Comparison of ENCODE assay signal across 1 cellular context in genomic region chr6:136969433-136969832, GRCh38.
TF ChIP-seq lines count a peak whose summit lies in the region.

No MANE protein-coding gene starts in this region.

TF ChIP-seq in GM23338, 12 proteins besides CTCF, POLR2A, EP300 and RAD21 (continued from another document):
- TF ChIP-seq ZNF462 (CRISPR knock-in tag; IDR thresholded peaks at IDR 0.05) (no peak), EZH2 (IDR thresholded peaks at IDR 0.05; ENCODE audit: low read depth, unreplicated experiment) (no peak), POLR2AphosphoS5 (IDR thresholded peaks at IDR 0.05; ENCODE audit: low read depth) (no peak)
